ENCODE assay signal across 23 cellular contexts in the genomic region with DNA sequence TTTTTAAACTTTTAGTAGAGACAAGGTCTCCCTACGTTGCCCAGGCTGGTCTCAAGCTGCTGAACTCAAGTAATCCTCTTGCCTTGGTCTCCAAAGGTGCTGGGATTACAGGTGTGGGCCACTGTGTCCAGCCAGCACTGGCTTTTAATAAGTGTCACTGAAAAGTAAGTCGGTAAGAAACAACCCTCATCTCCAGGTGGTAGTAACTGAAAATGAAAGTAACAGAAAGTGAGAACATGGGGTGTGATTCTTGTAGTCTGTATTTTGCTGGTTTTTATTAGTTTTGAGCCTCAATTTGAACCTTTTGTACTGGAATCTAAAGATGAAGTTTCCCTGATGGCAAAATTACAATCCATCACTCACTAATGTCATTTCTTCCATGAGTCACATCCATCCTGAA.
DNase-seq lines count a peak whose midpoint lies in the region; ATAC-seq lines count a peak whose summit lies in the region.
"Had no signal": no experiment of that assay in that cellular context is flagged by ENCODE, and none has a peak within 500 bp of the region (broad histone marks: within the 10 kb centered on the region; RNA-seq: fewer than 3 reads in every experiment).

No MANE protein-coding gene starts in this region.

- ATAC-seq in GM18858 (IDR thresholded peaks at IDR 0.05; ENCODE audit: unreplicated experiment) (peak; percentile 44), GM21576 (IDR thresholded peaks at IDR 0.05; ENCODE audit: unreplicated experiment) (peak; percentile 69), HG03175 (IDR thresholded peaks at IDR 0.05; ENCODE audit: unreplicated experiment) (peak; percentile 66), T-helper 17 cell (no peak), GM21529 (IDR thresholded peaks at IDR 0.05; ENCODE audit: unreplicated experiment) (no peak)
- ATAC-seq: activated CD4-positive, CD25-positive, alpha-beta regulatory T cell treated with anti-CD3 and anti-CD28 coated beads, Interleukin-2, amount 50 U/mL, for 24 hours had no signal

- H3K36me3 Mint-ChIP-seq in T-helper 17 cell (ENCODE audit: low read depth): no peaks in the 10 kb centered on the region
- H3K36me3 Mint-ChIP-seq: activated naive CD4-positive, alpha-beta T cell treated with anti-CD3 and anti-CD28 coated beads, Interleukin-2, amount 50 U/mL, for 24 hours; CD14-positive monocyte; mesothelial cell of epicardium; naive B cell had no signal

- no peak overlapping the region for H3K27ac Mint-ChIP-seq in T-helper 17 cell
- H3K27ac Mint-ChIP-seq: activated CD4-positive, alpha-beta memory T cell treated with anti-CD3 and anti-CD28 coated beads, Interleukin-2, amount 10 ng/mL, durations not matched to agents 7 days and 5 days; activated naive CD4-positive, alpha-beta T cell treated with anti-CD3 and anti-CD28 coated beads, Interleukin-2, amount 50 U/mL, for 24 hours; activated T-helper 2 cell treated with anti-CD3 and anti-CD28 coated beads, Interferon-gamma antibody, Interleukin-2, Interleukin-4, amounts not matched to agents 10 μg/mL and 5 μg/mL and 100 μg/mL, durations not matched to agents 14 hours and 24 hours and 36 hours; CD14-positive monocyte; mesothelial cell of epicardium; naive B cell had no signal

- no peaks in the 10 kb centered on the region for H3K27me3 Mint-ChIP-seq in T-helper 17 cell
- H3K27me3 Mint-ChIP-seq: activated CD4-positive, alpha-beta memory T cell treated with anti-CD3 and anti-CD28 coated beads, Interleukin-2, amount 10 ng/mL, durations not matched to agents 7 days and 5 days; activated naive CD4-positive, alpha-beta T cell treated with anti-CD3 and anti-CD28 coated beads, Interleukin-2, amount 50 U/mL, for 24 hours; naive B cell had no signal

- peak overlapping the region; percentile 43 for H3K4me3 Mint-ChIP-seq in T-helper 17 cell
- H3K4me3 Mint-ChIP-seq: activated CD4-positive, alpha-beta memory T cell treated with anti-CD3 and anti-CD28 coated beads, Interleukin-2, amount 10 ng/mL, durations not matched to agents 7 days and 5 days; activated naive CD4-positive, alpha-beta T cell treated with anti-CD3 and anti-CD28 coated beads, Interleukin-2, amount 50 U/mL, for 24 hours; CD14-positive monocyte; mesothelial cell of epicardium; naive B cell had no signal

- H3K4me1 Mint-ChIP-seq in T-helper 17 cell: peaks cover 2% of the 10 kb centered on the region
- H3K4me1 Mint-ChIP-seq: activated naive CD4-positive, alpha-beta T cell treated with anti-CD3 and anti-CD28 coated beads, Interleukin-2, amount 50 U/mL, for 24 hours; CD14-positive monocyte; mesothelial cell of epicardium; naive B cell had no signal

- DNase-seq in T-helper 17 cell: no peak
- no peak for DNase-seq in iPS-NIHi7 (ENCODE audit: extremely low spot score)
- no peak for DNase-seq in HUDEP-2 (lab: John Stamatoyannopoulos, UW; ENCODE audit: unreplicated experiment in 76 of 76)
- DNase-seq: activated CD4-positive, alpha-beta memory T cell treated with anti-CD3 and anti-CD28 coated beads, Interleukin-2, amount 10 ng/mL, durations not matched to agents 7 days and 5 days; amygdala; Calu3; Kasumi-1; left ventricle myocardium inferior; MV-4-11; naive B cell; NCI-H446; NCI-H774; stimulated activated naive CD4-positive, alpha-beta T cell treated with Interleukin-2 at 50 U/mL for 16 hours had no signal

- H3K9me3 ChIP-seq in T-helper 17 cell (ENCODE audit: control insufficient read depth, low read length, poor library complexity, severe bottlenecking): no peaks in the 10 kb centered on the region
- H3K9me3 ChIP-seq: HAP-1, left ventricle myocardium inferior had no signal

Comparison
In these comparisons a context has a peak if more than half of its experiments do, and no peak if none do; other contexts are left out.
1. ATAC-seq: peak in GM18858 (single experiment), GM21576 (single experiment) and HG03175 (single experiment); none in T-helper 17 cell (single experiment) and GM21529 (single experiment).